8 cellular contexts compared by ENCODE assay signal in the genomic region with DNA sequence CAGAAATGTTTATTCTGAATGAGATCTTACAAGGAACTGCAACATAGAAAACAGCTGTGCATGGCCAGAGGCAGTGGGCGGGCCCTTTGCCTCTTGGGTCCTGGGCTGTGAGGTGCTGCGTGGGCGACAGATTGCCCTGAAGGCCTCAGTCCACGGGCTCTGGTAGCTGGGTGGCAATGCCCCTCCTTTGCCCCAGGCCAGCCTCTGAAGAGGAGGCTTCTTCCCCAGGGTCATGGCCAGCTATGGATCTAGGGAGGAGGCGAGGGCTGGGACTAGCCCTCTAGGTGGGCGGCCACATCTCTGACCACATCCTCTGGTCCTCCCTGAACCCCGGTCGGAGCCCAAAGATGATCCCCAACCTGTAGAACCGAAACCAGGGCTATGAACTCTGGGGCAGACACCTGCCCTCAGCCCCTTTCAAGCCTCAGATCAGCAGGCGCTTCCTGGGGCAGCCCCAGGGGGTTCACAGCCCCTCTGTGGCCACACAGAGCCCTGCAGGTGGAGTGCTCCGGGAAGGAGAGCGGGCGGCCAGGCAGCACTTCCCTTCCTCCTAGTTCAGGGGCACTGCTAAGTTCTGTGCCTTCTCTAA. TPM values are rescaled to one million over a fixed set of nuclear protein-coding genes. Genes with fewer than 3 reads are reported as not detected.
DNase-seq lines count a peak whose midpoint lies in the region; ATAC-seq, FAIRE-seq and TF ChIP-seq lines count a peak whose summit lies in the region.

No MANE protein-coding gene starts in this region.

- no peak for TF ChIP-seq POLR2A in H54 (IDR thresholded peaks at IDR 0.05; ENCODE audit: low read depth, low read length)

- H3K36me3 ChIP-seq in PC-9 (ENCODE audit: low read depth) = peaks cover 12% of the 10 kb centered on the region; the same call in 1 of the 2 replicates

- H3K9me3 Mint-ChIP-seq in activated CD8-positive, alpha-beta memory T cell treated with anti-CD3 and anti-CD28 coated beads, Interleukin-2, amount 10 ng/mL, durations not matched to agents 7 days and 5 days (ENCODE audit: low read depth) = no peaks in the 10 kb centered on the region
- H3K9me3 Mint-ChIP-seq in effector memory CD8-positive, alpha-beta T cell = no peaks in the 10 kb centered on the region

- H3K27ac ChIP-seq in PC-9 = peak overlapping the region; percentile 44; the same call in 1 of the 2 replicates

- H2AFZ ChIP-seq in PC-9 = no peak overlapping the region

- H3K9me2 ChIP-seq in PC-9 (ENCODE audit: insufficient read depth) = no peaks in the 10 kb centered on the region

- ATAC-seq in activated CD8-positive, alpha-beta memory T cell treated with anti-CD3 and anti-CD28 coated beads, Interleukin-2, amount 10 ng/mL, durations not matched to agents 7 days and 5 days = peak; percentile 43
- peak; percentile 73 for ATAC-seq in HG02610 (IDR thresholded peaks at IDR 0.05; ENCODE audit: unreplicated experiment)
- peak; percentile 64 for ATAC-seq in effector memory CD8-positive, alpha-beta T cell (replicated peaks)

- H3K36me3 Mint-ChIP-seq in activated CD8-positive, alpha-beta memory T cell treated with anti-CD3 and anti-CD28 coated beads, Interleukin-2, amount 10 ng/mL, durations not matched to agents 7 days and 5 days = peaks cover 24% of the 10 kb centered on the region
- peaks cover 87% of the 10 kb centered on the region for H3K36me3 Mint-ChIP-seq in effector memory CD8-positive, alpha-beta T cell (ENCODE audit: insufficient read depth)

- CTCF ChIA-PET in activated CD8-positive, alpha-beta memory T cell treated with anti-CD3 and anti-CD28 coated beads, Interleukin-2, amount 10 ng/mL, durations not matched to agents 7 days and 5 days (lab: Charles Lee) = interaction anchor here (0.9 to 29.2 kb wide), 8 partner anchors 2 to 464 kb away, joined by 3 to 1163 read pairs (median 5); a partner anchor contains a TSS
- CTCF ChIA-PET in PC-9 (lab: Charles Lee) = interaction anchor here (0.7 to 1.4 kb wide), 2 partner anchors 26 to 37 kb away, joined by 6 to 8 read pairs; no protein-coding TSS in a partner anchor

- H3F3A ChIP-seq in PC-9 (ENCODE audit: insufficient read depth, low read depth) = peaks cover 65% of the 10 kb centered on the region

- H3K4me1 ChIP-seq in PC-9 (replicated peaks; ENCODE audit: insufficient read depth) = peaks cover 86% of the 10 kb centered on the region

- FAIRE-seq in H54 (lab: Jason Lieb, UNC) = no peak

- DNase-seq in activated CD8-positive, alpha-beta memory T cell treated with anti-CD3 and anti-CD28 coated beads, Interleukin-2, amount 10 ng/mL, durations not matched to agents 7 days and 5 days = peak; percentile 80
- no peak for DNase-seq in activated CD8-positive, alpha-beta memory T cell treated with anti-CD3 and anti-CD28 coated beads for 24 hours
- DNase-seq in PC-9 (peak; percentile 71 to 76), DMS153 treated with DMSO at 0.1 percent for 48 hours (lab: John Stamatoyannopoulos, UW; ENCODE audit: unreplicated experiment) (no peak), H54 (ENCODE audit: insufficient read length, low spot score) (no peak)
- peak in 2 of 3 experiments; percentile 57 to 63 for DNase-seq in effector memory CD8-positive, alpha-beta T cell
- peak; percentile 35 for DNase-seq in stimulated activated naive CD4-positive, alpha-beta T cell treated with Interleukin-2 at 50 U/mL for 16 hours (lab: John Stamatoyannopoulos, UW)

- peak overlapping the region; percentile 88 for H3K27ac Mint-ChIP-seq in activated CD8-positive, alpha-beta memory T cell treated with anti-CD3 and anti-CD28 coated beads, Interleukin-2, amount 10 ng/mL, durations not matched to agents 7 days and 5 days
- H3K27ac Mint-ChIP-seq in effector memory CD8-positive, alpha-beta T cell = peak overlapping the region; percentile 90 to 97

- H3K79me2 ChIP-seq in PC-9 (ENCODE audit: low read depth) = peaks cover 34% of the 10 kb centered on the region

- TF ChIP-seq CTCF in PC-9 (conservative IDR thresholded peaks at IDR 0.05) = no peak

- intact Hi-C loops in PC-9 (cut with micrococcal nuclease; ENCODE audit: unreplicated experiment) = no loop called here

- no TSS peak for BruUV-seq in PC-9 (replicated peaks; lab: Mats Ljungman, UMichigan)

- H3K9me3 ChIP-seq in PC-9 (ENCODE audit: insufficient read depth, low read depth) = no peaks in the 10 kb centered on the region

- no peaks in the 10 kb centered on the region for H3K27me3 Mint-ChIP-seq in activated CD8-positive, alpha-beta memory T cell treated with anti-CD3 and anti-CD28 coated beads, Interleukin-2, amount 10 ng/mL, durations not matched to agents 7 days and 5 days
- no peaks in the 10 kb centered on the region for H3K27me3 Mint-ChIP-seq in effector memory CD8-positive, alpha-beta T cell

- H3K4me2 ChIP-seq in PC-9 = peak overlapping the region; percentile 53; the same call in 1 of the 2 replicates

- H3K4me3 ChIP-seq in PC-9 = no peak overlapping the region

- POLR2A ChIA-PET in PC-9 (lab: Charles Lee; ENCODE audit: unreplicated experiment) = no interaction called here

- H3K4me3 Mint-ChIP-seq in activated CD8-positive, alpha-beta memory T cell treated with anti-CD3 and anti-CD28 coated beads, Interleukin-2, amount 10 ng/mL, durations not matched to agents 7 days and 5 days = peak overlapping the region; percentile 38
- peak overlapping the region; percentile 59 to 86 for H3K4me3 Mint-ChIP-seq in effector memory CD8-positive, alpha-beta T cell

- peaks cover 86% of the 10 kb centered on the region for H3K4me1 Mint-ChIP-seq in activated CD8-positive, alpha-beta memory T cell treated with anti-CD3 and anti-CD28 coated beads, Interleukin-2, amount 10 ng/mL, durations not matched to agents 7 days and 5 days
- peaks cover 74 to 75% of the 10 kb centered on the region in 2 donors for H3K4me1 Mint-ChIP-seq in effector memory CD8-positive, alpha-beta T cell (ENCODE audit: low read depth in 2 of 2)

- H4K20me1 ChIP-seq in PC-9 (ENCODE audit: insufficient read depth) = no peaks in the 10 kb centered on the region

- no peaks in the 10 kb centered on the region for H3K27me3 ChIP-seq in PC-9 (ENCODE audit: insufficient read depth, low read depth)

RNA-seq across cellular contexts. Expression of a gene that starts 6.6 kb away (rescaled TPM):
- under 1 TPM; 0.50 to 0.61 TPM for total RNA-seq in activated CD8-positive, alpha-beta memory T cell treated with anti-CD3 and anti-CD28 coated beads, Interleukin-2, amount 10 ng/mL, durations not matched to agents 7 days and 5 days
- 31.3 and 33.8 TPM in 2 replicates for total RNA-seq in PC-9 (2021)

RNA-seq across cellular contexts. Expression of a gene that starts 27.3 kb away (rescaled TPM):
- total RNA-seq in activated CD8-positive, alpha-beta memory T cell treated with anti-CD3 and anti-CD28 coated beads, Interleukin-2, amount 10 ng/mL, durations not matched to agents 7 days and 5 days = 100 to 1,000 TPM; 149 to 155 TPM
- 110 and 134 TPM in 2 replicates for total RNA-seq in PC-9 (2021)

RNA-seq across cellular contexts. Expression of a gene that starts 40.7 kb away (rescaled TPM):
- total RNA-seq in activated CD8-positive, alpha-beta memory T cell treated with anti-CD3 and anti-CD28 coated beads, Interleukin-2, amount 10 ng/mL, durations not matched to agents 7 days and 5 days = 10 to 100 TPM; 31.2 to 42.1 TPM
- total RNA-seq in PC-9 (2021) = 48.7 and 61.6 TPM in 2 replicates

RNA-seq across cellular contexts. Expression of a gene that starts 48.1 kb away (rescaled TPM):
- 10 to 100 TPM; 61.1 to 65.0 TPM for total RNA-seq in activated CD8-positive, alpha-beta memory T cell treated with anti-CD3 and anti-CD28 coated beads, Interleukin-2, amount 10 ng/mL, durations not matched to agents 7 days and 5 days
- 32.6 and 34.3 TPM in 2 replicates for total RNA-seq in PC-9 (2021)

Comparison
In these comparisons a context has a peak if more than half of its experiments do, and no peak if none do; other contexts are left out.
1. DNase-seq: peak in activated CD8-positive, alpha-beta memory T cell treated with anti-CD3 and anti-CD28 coated beads, Interleukin-2, amount 10 ng/mL, durations not matched to agents 7 days and 5 days (single experiment), PC-9 (2 of 2), effector memory CD8-positive, alpha-beta T cell (2 of 3) and stimulated activated naive CD4-positive, alpha-beta T cell treated with Interleukin-2 at 50 U/mL for 16 hours (single experiment); none in activated CD8-positive, alpha-beta memory T cell treated with anti-CD3 and anti-CD28 coated beads for 24 hours (single experiment), DMS153 treated with DMSO at 0.1 percent for 48 hours (single experiment) and H54 (single experiment).
2. RNA of a gene that starts 6.6 kb away (total RNA-seq): 31.3 to 33.8 TPM in PC-9; 0.50 to 0.61 TPM in activated CD8-positive, alpha-beta memory T cell treated with anti-CD3 and anti-CD28 coated beads, Interleukin-2, amount 10 ng/mL, durations not matched to agents 7 days and 5 days; every median in the first group is over 10 times any median in the second.
3. Peak in every context shown above with its lines, with median percentiles within 50 percentile points of each other: ATAC-seq.